ENCODE assay signal across 1 cellular context in the genomic region with DNA sequence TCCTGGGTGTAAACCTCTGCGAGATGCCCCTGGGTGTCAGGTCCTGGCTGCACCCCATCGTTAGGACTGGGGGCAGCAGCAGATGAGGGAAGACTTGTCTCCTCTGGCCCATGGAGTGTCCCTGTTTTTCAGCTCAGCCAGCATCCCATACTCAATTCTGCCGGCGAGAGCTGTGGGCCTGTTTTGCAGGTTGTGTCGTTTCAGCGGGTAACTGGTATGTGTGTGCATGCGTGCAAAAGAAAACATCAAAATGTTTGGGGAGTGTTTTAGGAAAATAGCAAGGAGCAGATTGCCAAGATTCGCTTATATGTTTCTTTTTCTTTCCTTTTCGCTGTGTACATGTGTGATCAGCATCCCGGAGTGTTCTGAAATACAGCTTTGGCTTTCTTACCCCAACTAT.
TF ChIP-seq lines count a peak whose summit lies in the region.

No MANE protein-coding gene starts in this region.

TF ChIP-seq in HepG2, 621 proteins besides CTCF, POLR2A, EP300 and RAD21:
- TF ChIP-seq RBM39 (IDR thresholded peaks at IDR 0.05; ENCODE audit: low read depth, low read length, poor library complexity, severe bottlenecking) (no peak), SIX1 (CRISPR knock-in tag; IDR thresholded peaks at IDR 0.05; ENCODE audit: borderline replicate concordance) (no peak), RBM22 (optimal IDR thresholded peaks at IDR 0.05; ENCODE audit: low read length) (peak; percentile 44), GTF3A (CRISPR knock-in tag; conservative IDR thresholded peaks at IDR 0.05) (no peak), ZNF263 (CRISPR knock-in tag; IDR thresholded peaks at IDR 0.05) (no peak), HOXA5 (CRISPR knock-in tag; IDR thresholded peaks at IDR 0.05) (no peak)
- TF ChIP-seq, protein P1, sequence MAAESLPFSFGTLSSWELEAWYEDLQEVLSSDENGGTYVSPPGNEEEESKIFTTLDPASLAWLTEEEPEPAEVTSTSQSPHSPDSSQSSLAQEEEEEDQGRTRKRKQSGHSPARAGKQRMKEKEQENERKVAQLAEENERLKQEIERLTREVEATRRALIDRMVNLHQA (CRISPR knock-in tag; IDR thresholded peaks at IDR 0.05), result no peak
